In genomic region chr21:45596704-45597318, GRCh38 we compare ENCODE assay signal across 8 cellular contexts. TPM values are rescaled to one million over a fixed set of nuclear protein-coding genes. Genes with fewer than 3 reads are reported as not detected.
DNase-seq lines count a peak whose midpoint lies in the region; ATAC-seq and TF ChIP-seq lines count a peak whose summit lies in the region.

No MANE protein-coding gene starts in this region.

- no peaks in the 10 kb centered on the region for H3K27me3 ChIP-seq in Karpas-422 (ENCODE audit: low read length)
- H3K27me3 ChIP-seq in ascending aorta, result no peaks in the 10 kb centered on the region

- no peaks in the 10 kb centered on the region for H4K20me1 ChIP-seq in Karpas-422 (ENCODE audit: insufficient read depth, low read depth, low read length)

- H3K9me3 ChIP-seq in Karpas-422 (ENCODE audit: low read length) (no peaks in the 10 kb centered on the region; the same call in 1 of the 2 replicates), ascending aorta (no peaks in the 10 kb centered on the region)

- H3K79me2 ChIP-seq in Karpas-422 (ENCODE audit: low read length), result no peaks in the 10 kb centered on the region

- intact Hi-C loops in ascending aorta (cut with DNase I), result loop anchor here (1.0 kb wide), 1 partner anchor 42 kb away; no protein-coding TSS in a partner anchor

- H3K4me1 ChIP-seq in Karpas-422 (ENCODE audit: low read length) (peaks cover 20% of the 10 kb centered on the region), ascending aorta (no peaks in the 10 kb centered on the region)

- H3K27ac Mint-ChIP-seq in T-helper 2 cell treated with Interferon-gamma antibody and Interleukin-4, amounts not matched to agents 5 μg/mL and 100 μg/mL, for 36 hours, result no peak overlapping the region

- peaks cover 13% of the 10 kb centered on the region for H3K4me1 Mint-ChIP-seq in T-helper 2 cell treated with Interferon-gamma antibody and Interleukin-4, amounts not matched to agents 5 μg/mL and 100 μg/mL, for 36 hours (ENCODE audit: low read depth)

- H3K4me3 Mint-ChIP-seq in T-helper 2 cell treated with Interferon-gamma antibody and Interleukin-4, amounts not matched to agents 5 μg/mL and 100 μg/mL, for 36 hours, result no peak overlapping the region

- H3K27me3 Mint-ChIP-seq in T-helper 2 cell treated with Interferon-gamma antibody and Interleukin-4, amounts not matched to agents 5 μg/mL and 100 μg/mL, for 36 hours (ENCODE audit: low read depth), result no peaks in the 10 kb centered on the region

- H3K4me3 ChIP-seq in Karpas-422 (ENCODE audit: low read length) (no peak overlapping the region), ascending aorta (no peak overlapping the region)

- peak; percentile 64 to 67 (median 66) for TF ChIP-seq CTCF in ascending aorta (IDR thresholded peaks at IDR 0.05)

- DNase-seq in G401 (ENCODE audit: low spot score) (peak; percentile 45), Karpas-422 (peak; percentile 85), ascending aorta (ENCODE audit: low spot score in 2 of 2) (peak in 1 of 2 donors; percentile 76), iPS DF 19.7 (ENCODE audit: low read depth, low spot score) (peak; percentile 30), NCI-H526 treated with DMSO at 0.1 percent for 48 hours (lab: John Stamatoyannopoulos, UW) (no peak)
- peak; percentile 66 for DNase-seq in T-helper 2 cell treated with Interferon-gamma antibody and Interleukin-4, amounts not matched to agents 5 μg/mL and 100 μg/mL, for 36 hours (ENCODE audit: low spot score)
- DNase-seq in stimulated activated CD4-positive, alpha-beta T cell treated with anti-CD3 and anti-CD28 coated beads, Interleukin-12 subunit alpha, Interleukin-12 subunit beta, amount 100 ng/mL, for 48 hours (ENCODE audit: low read depth in 2 of 3, low spot score in 1 of 3), result peak; percentile 65 to 86 (median 72)

- H3K27ac ChIP-seq in Karpas-422 (ENCODE audit: low read length) (no peak overlapping the region), ascending aorta (no peak overlapping the region)

- no peaks in the 10 kb centered on the region for H3K36me3 ChIP-seq in Karpas-422 (ENCODE audit: insufficient read depth, low read length)
- no peaks in the 10 kb centered on the region for H3K36me3 ChIP-seq in ascending aorta

- H3K4me2 ChIP-seq in Karpas-422 (ENCODE audit: low read depth, low read length, poor library complexity, severe bottlenecking), result no peak overlapping the region

- no peaks in the 10 kb centered on the region for H3K9me2 ChIP-seq in Karpas-422 (replicated peaks; ENCODE audit: insufficient read depth, low read length)

- H2AFZ ChIP-seq in Karpas-422 (ENCODE audit: low read length), result no peak overlapping the region

- no peaks in the 10 kb centered on the region for H3K36me3 Mint-ChIP-seq in T-helper 2 cell treated with Interferon-gamma antibody and Interleukin-4, amounts not matched to agents 5 μg/mL and 100 μg/mL, for 36 hours (ENCODE audit: low read depth)

- no peaks in the 10 kb centered on the region for H3K9me3 Mint-ChIP-seq in T-helper 2 cell treated with Interferon-gamma antibody and Interleukin-4, amounts not matched to agents 5 μg/mL and 100 μg/mL, for 36 hours

- in situ Hi-C loops in G401 (cut with HindIII; ENCODE audit: low sequenced_read_pairs), result no loop called here

- ATAC-seq in GM21528 (IDR thresholded peaks at IDR 0.05; ENCODE audit: low FRiP score, unreplicated experiment), result no peak

- no peak overlapping the region for H3K9ac ChIP-seq in Karpas-422 (ENCODE audit: low read length)

RNA-seq across cellular contexts. Expression of gene PCBP3, which starts 46.7 kb away (rescaled TPM):
- total RNA-seq in G401 (2014; rRNA removed; shearing (Covaris generic)), result 1.7 and 4.0 TPM in 2 replicates
- total RNA-seq in Karpas-422 (2014; rRNA removed; shearing (Covaris generic); ENCODE audit: low replicate concordance), result not detected in 2 replicates
- not detected for total RNA-seq in ascending aorta

RNA-seq across cellular contexts. Expression of gene SLC19A1, which starts 54.6 kb away (rescaled TPM):
- 15.4 and 15.9 TPM in 2 replicates for total RNA-seq in G401 (2014; rRNA removed; shearing (Covaris generic))
- total RNA-seq in Karpas-422 (2014; rRNA removed; shearing (Covaris generic); ENCODE audit: low replicate concordance), result 4.3 and 7.4 TPM in 2 replicates
- 8.4 TPM for total RNA-seq in ascending aorta
